1 cellular context compared by ENCODE assay signal in the genomic region with DNA sequence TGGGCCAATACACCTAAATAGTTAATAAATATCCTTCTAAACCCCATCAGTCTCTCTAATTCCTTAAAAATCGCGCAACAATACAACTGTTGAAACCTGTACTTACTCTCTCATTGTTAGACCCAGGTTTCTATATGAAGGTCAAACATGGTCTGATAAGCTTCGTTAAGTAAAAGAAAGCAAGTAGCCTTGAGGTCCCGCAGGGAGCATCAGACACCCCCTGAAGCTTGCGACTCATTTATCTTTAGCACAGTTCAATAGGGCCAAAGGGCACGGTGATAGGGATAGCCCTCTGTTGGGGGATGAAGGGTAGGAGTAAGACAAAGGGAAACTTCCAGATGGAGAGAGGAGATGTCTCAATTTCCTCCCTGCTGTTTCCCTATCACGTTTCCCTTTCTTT.
TF ChIP-seq lines count a peak whose summit lies in the region.

No MANE protein-coding gene starts in this region.

TF ChIP-seq in IMR-90, 13 proteins besides CTCF, POLR2A, EP300 and RAD21:
- TF ChIP-seq MAFK (IDR thresholded peaks at IDR 0.05; ENCODE audit: low read depth, low read length) (no peak), MAZ (IDR thresholded peaks at IDR 0.05; ENCODE audit: borderline replicate concordance, low read depth, low read length) (no peak), BHLHE40 (IDR thresholded peaks at IDR 0.05; ENCODE audit: low read depth, low read length) (no peak), FOS (IDR thresholded peaks at IDR 0.05; ENCODE audit: low read depth, low read length) (no peak), CEBPB (IDR thresholded peaks at IDR 0.05; ENCODE audit: low read depth, low read length) (no peak), NFE2L2 (IDR thresholded peaks at IDR 0.05; ENCODE audit: low read depth, low read length) (no peak), RFX5 (IDR thresholded peaks at IDR 0.05; ENCODE audit: low read depth, low read length) (no peak), RCOR1 (IDR thresholded peaks at IDR 0.05; ENCODE audit: insufficient replicate concordance, low read length) (no peak), CHD1 (IDR thresholded peaks at IDR 0.05; ENCODE audit: low read depth, low read length) (no peak), MXI1 (IDR thresholded peaks at IDR 0.05; ENCODE audit: borderline replicate concordance, low read depth, low read length) (no peak), SMC3 (IDR thresholded peaks at IDR 0.05; ENCODE audit: low read depth, low read length) (no peak)
- TF ChIP-seq, protein P1, sequence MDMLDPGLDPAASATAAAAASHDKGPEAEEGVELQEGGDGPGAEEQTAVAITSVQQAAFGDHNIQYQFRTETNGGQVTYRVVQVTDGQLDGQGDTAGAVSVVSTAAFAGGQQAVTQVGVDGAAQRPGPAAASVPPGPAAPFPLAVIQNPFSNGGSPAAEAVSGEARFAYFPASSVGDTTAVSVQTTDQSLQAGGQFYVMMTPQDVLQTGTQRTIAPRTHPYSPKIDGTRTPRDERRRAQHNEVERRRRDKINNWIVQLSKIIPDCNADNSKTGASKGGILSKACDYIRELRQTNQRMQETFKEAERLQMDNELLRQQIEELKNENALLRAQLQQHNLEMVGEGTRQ (IDR thresholded peaks at IDR 0.05; ENCODE audit: low read depth, low read length), result no peak
- TF ChIP-seq, protein P2, sequence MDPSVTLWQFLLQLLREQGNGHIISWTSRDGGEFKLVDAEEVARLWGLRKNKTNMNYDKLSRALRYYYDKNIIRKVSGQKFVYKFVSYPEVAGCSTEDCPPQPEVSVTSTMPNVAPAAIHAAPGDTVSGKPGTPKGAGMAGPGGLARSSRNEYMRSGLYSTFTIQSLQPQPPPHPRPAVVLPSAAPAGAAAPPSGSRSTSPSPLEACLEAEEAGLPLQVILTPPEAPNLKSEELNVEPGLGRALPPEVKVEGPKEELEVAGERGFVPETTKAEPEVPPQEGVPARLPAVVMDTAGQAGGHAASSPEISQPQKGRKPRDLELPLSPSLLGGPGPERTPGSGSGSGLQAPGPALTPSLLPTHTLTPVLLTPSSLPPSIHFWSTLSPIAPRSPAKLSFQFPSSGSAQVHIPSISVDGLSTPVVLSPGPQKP (IDR thresholded peaks at IDR 0.05; ENCODE audit: borderline replicate concordance, low read depth, low read length), result no peak
